Comparison of ENCODE assay signal across 1 cellular context in genomic region chr1:215888159-215888558, GRCh38.
TF ChIP-seq lines count a peak whose summit lies in the region.

No MANE protein-coding gene starts in this region.

TF ChIP-seq in SK-N-SH, 30 proteins besides CTCF, POLR2A, EP300 and RAD21 (continued from another document):
- TF ChIP-seq USF2 (IDR thresholded peaks at IDR 0.05; ENCODE audit: borderline replicate concordance, low read depth, low read length) = no peak
- TF ChIP-seq TAF1 (IDR thresholded peaks at IDR 0.05; ENCODE audit: borderline replicate concordance, low read depth, low read length) = no peak
- TF ChIP-seq ZBTB33 (IDR thresholded peaks at IDR 0.05; ENCODE audit: borderline replicate concordance, low read depth) = no peak
- no peak for TF ChIP-seq SMC3 (IDR thresholded peaks at IDR 0.05; ENCODE audit: low read depth, low read length)
